Comparison of ENCODE assay signal across 8 cellular contexts in the genomic region with DNA sequence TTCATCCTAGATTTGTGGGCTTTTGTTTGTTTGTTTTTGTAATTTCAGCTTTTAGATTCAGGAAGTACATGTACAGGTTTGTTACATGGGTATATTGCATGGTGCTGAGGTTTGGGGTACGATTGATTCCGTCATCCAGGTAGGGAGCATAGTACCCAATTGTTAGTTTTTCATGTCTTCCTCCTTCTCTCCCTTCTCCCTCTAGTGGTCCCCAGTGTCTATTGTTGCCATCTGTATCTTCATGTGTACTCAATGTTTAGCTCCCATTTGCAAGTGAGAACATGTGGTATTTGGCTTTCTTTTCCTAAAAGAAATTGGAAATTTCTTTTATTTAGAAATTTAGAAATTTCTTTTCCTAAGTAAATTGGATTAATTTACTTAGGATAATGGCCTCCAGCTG. TPM values are rescaled to one million over a fixed set of nuclear protein-coding genes. Genes with fewer than 3 reads are reported as not detected.
DNase-seq lines count a peak whose midpoint lies in the region; ATAC-seq and TF ChIP-seq lines count a peak whose summit lies in the region.
"Had no signal": no experiment of that assay in that cellular context is flagged by ENCODE, and none has a peak within 500 bp of the region (broad histone marks: within the 10 kb centered on the region; RNA-seq: fewer than 3 reads in every experiment).

No MANE protein-coding gene starts in this region.

- intact Hi-C loops in CD8-positive, alpha-beta T cell (cut with DNase I, micrococcal nuclease): no loop called here

- no peaks in the 10 kb centered on the region for H3K27me3 ChIP-seq in neural progenitor cell
- no peaks in the 10 kb centered on the region for H3K27me3 ChIP-seq in CD8-positive, alpha-beta T cell (ENCODE audit: insufficient read depth, low read length)

- CTCF ChIA-PET in GM10248 (lab: Yijun Ruan, JAX): interaction anchor here (0.7 to 3.4 kb wide), 11 partner anchors 9 to 409 kb away, joined by 3 to 34 read pairs (median 3); partner anchors contain the start of genes BCAS3 and PPM1D
- CTCF ChIA-PET in CD8-positive, alpha-beta T cell (lab: Charles Lee): interaction anchor here (0.8 to 2.0 kb wide), 4 partner anchors 26 to 71 kb away, joined by 3 to 7 read pairs (median 4); no protein-coding TSS in a partner anchor

- POLR2A ChIA-PET in GM10248 (lab: Yijun Ruan, JAX): no interaction called here
- POLR2A ChIA-PET in CD8-positive, alpha-beta T cell (lab: Charles Lee): interaction anchor here (0.8 kb wide), 1 partner anchor 382 kb away, joined by 3 read pairs; no protein-coding TSS in a partner anchor

- H3K9me3 ChIP-seq in neural progenitor cell (ENCODE audit: low read depth): no peaks in the 10 kb centered on the region
- no peaks in the 10 kb centered on the region for H3K9me3 ChIP-seq in CD8-positive, alpha-beta T cell (ENCODE audit: low read length)

- peaks cover 2% of the 10 kb centered on the region for H3K36me3 Mint-ChIP-seq in neural progenitor cell
- H3K36me3 Mint-ChIP-seq in CD8-positive, alpha-beta T cell: peaks cover 47% of the 10 kb centered on the region

- TF ChIP-seq CTCF in GM10248 (IDR thresholded peaks at IDR 0.05; ENCODE audit: control extremely low read depth, extremely low read depth, low read depth, missing control alignments) (peak; percentile 4), cardiac fibroblast (IDR thresholded peaks at IDR 0.05; ENCODE audit: low read depth, low read length) (peak; percentile 64), neural progenitor cell (IDR thresholded peaks at IDR 0.05) (peak; percentile 53)
- no peak for TF ChIP-seq CTCF in CD8-positive, alpha-beta T cell (IDR thresholded peaks at IDR 0.05)

- peaks cover 58% of the 10 kb centered on the region for H3K79me2 ChIP-seq in neural progenitor cell (ENCODE audit: low read depth)

- H3K27me3 Mint-ChIP-seq in neural progenitor cell (ENCODE audit: insufficient read depth, low read depth): no peaks in the 10 kb centered on the region
- no peaks in the 10 kb centered on the region for H3K27me3 Mint-ChIP-seq in CD8-positive, alpha-beta T cell (ENCODE audit: low read depth)

- H3K4me3 ChIP-seq in cardiac fibroblast (replicated peaks in 1 of 2; ENCODE audit: low read depth in 2 of 2, low read length in 2 of 2) (no peak overlapping the region), neural progenitor cell (no peak overlapping the region)
- H3K4me3 ChIP-seq in CD8-positive, alpha-beta T cell (ENCODE audit: low read depth, low read length): no peak overlapping the region

- H3K36me3 ChIP-seq in neural progenitor cell: no peaks in the 10 kb centered on the region
- H3K36me3 ChIP-seq in CD8-positive, alpha-beta T cell (ENCODE audit: insufficient read depth, low read length): peaks cover 3% of the 10 kb centered on the region

- H3K9ac ChIP-seq in neural progenitor cell: no peak overlapping the region

- no peaks in the 10 kb centered on the region for H3K9me3 Mint-ChIP-seq in neural progenitor cell
- H3K9me3 Mint-ChIP-seq in CD8-positive, alpha-beta T cell: no peaks in the 10 kb centered on the region

- peaks cover 3% of the 10 kb centered on the region for H3K4me1 ChIP-seq in neural progenitor cell
- no peaks in the 10 kb centered on the region for H3K4me1 ChIP-seq in CD8-positive, alpha-beta T cell (ENCODE audit: insufficient read depth, low read length)

- no peak overlapping the region for H3K4me3 Mint-ChIP-seq in neural progenitor cell
- H3K4me3 Mint-ChIP-seq in CD8-positive, alpha-beta T cell: no peak overlapping the region

- H2AFZ ChIP-seq in neural progenitor cell (replicated peaks): no peak overlapping the region

- H4K20me1 ChIP-seq in neural progenitor cell (ENCODE audit: low read depth): peaks cover 52% of the 10 kb centered on the region

- no peak for ATAC-seq in CD8-positive, alpha-beta T cell
- no peak for ATAC-seq in HG02840 (IDR thresholded peaks at IDR 0.05; ENCODE audit: low FRiP score, unreplicated experiment)

- H3K4me2 ChIP-seq in neural progenitor cell: no peak overlapping the region

- H3K27ac ChIP-seq in neural progenitor cell: no peak overlapping the region
- no peak overlapping the region for H3K27ac ChIP-seq in CD8-positive, alpha-beta T cell (ENCODE audit: low read depth, low read length)
- H3K27ac ChIP-seq: HL-60 had no signal

- H3F3A ChIP-seq in neural progenitor cell (ENCODE audit: low read depth): peaks cover 41% of the 10 kb centered on the region

- no peak overlapping the region for H3K27ac Mint-ChIP-seq in neural progenitor cell
- H3K27ac Mint-ChIP-seq in CD8-positive, alpha-beta T cell: no peak overlapping the region

- DNase-seq in GM10248 (ENCODE audit: extremely low spot score) (no peak), LHCN-M2 (ENCODE audit: low read depth) (peak; percentile 17), cardiac fibroblast (ENCODE audit: low read depth in 2 of 2) (peak; percentile 35 to 40), neural progenitor cell (ENCODE audit: low spot score) (peak; percentile 20), NCI-H2029 treated with DMSO at 0.1 percent for 48 hours (lab: John Stamatoyannopoulos, UW) (no peak)
- DNase-seq in CD8-positive, alpha-beta T cell: no peak

- H3K4me1 Mint-ChIP-seq in neural progenitor cell: peaks cover 4% of the 10 kb centered on the region
- H3K4me1 Mint-ChIP-seq in CD8-positive, alpha-beta T cell (ENCODE audit: low read depth): peaks cover 7% of the 10 kb centered on the region

RNA-seq across cellular contexts. Expression of gene BCAS3, which starts 37.1 kb away (rescaled TPM):
- 6.9 and 10.8 TPM in 2 replicates for total RNA-seq in LHCN-M2 (2014; rRNA removed)
- 8.5 TPM for polyA plus RNA-seq in LHCN-M2 (2012)
- 31.0 and 60.9 TPM in 2 replicates for total RNA-seq in neural progenitor cell (ENCODE audit: low replicate concordance)
- total RNA-seq in CD8-positive, alpha-beta T cell: 10 to 100 TPM; 17.3 to 20.3 TPM

RNA-seq across cellular contexts. Expression of gene PPM1D, which starts 40.5 kb away (rescaled TPM):
- total RNA-seq in LHCN-M2 (2014; rRNA removed) (7.4 and 9.8 TPM in 2 replicates), neural progenitor cell (ENCODE audit: low replicate concordance) (16.6 and 22.9 TPM in 2 replicates)
- polyA plus RNA-seq in LHCN-M2 (2012): 3.5 TPM
- 10 to 100 TPM; 21.0 to 21.1 TPM for total RNA-seq in CD8-positive, alpha-beta T cell

Comparison
In these comparisons a context has a peak if more than half of its experiments do, and no peak if none do; other contexts are left out.
1. DNase-seq: peak in LHCN-M2 (single experiment), cardiac fibroblast (2 of 2) and neural progenitor cell (single experiment); none in GM10248 (single experiment), CD8-positive, alpha-beta T cell (0 of 7) and NCI-H2029 treated with DMSO at 0.1 percent for 48 hours (single experiment).